8 cellular contexts compared by ENCODE assay signal in genomic region chr19:38655148-38655824, GRCh38. TPM values are rescaled to one million over a fixed set of nuclear protein-coding genes. Genes with fewer than 3 reads are reported as not detected.
A peak's percentile ranks its signal among the peaks of the same experiment; 100 is the strongest.
DNase-seq lines count a peak whose midpoint lies in the region; ATAC-seq lines count a peak whose summit lies in the region.

No MANE protein-coding gene starts in this region.

- H3K27ac ChIP-seq in esophagus (ENCODE audit: low read depth in 2 of 2, low read length in 1 of 2), result peak overlapping the region; percentile 84 to 89

- peak; percentile 80 for DNase-seq in SW480 (ENCODE audit: low spot score)
- peak; percentile 70 for DNase-seq in stimulated activated CD4-positive, alpha-beta T cell treated with anti-CD3 and anti-CD28 coated beads, Interleukin-15, amount 100 ng/mL, for 24 hours
- no peak for DNase-seq in SKM-1 treated with dmso at 0.1 percent for 144 hours (lab: John Stamatoyannopoulos, UW; ENCODE audit: unreplicated experiment)
- DNase-seq in GDM1 (lab: John Stamatoyannopoulos, UW), result no peak
- no peak for DNase-seq in nucleus accumbens (lab: John Stamatoyannopoulos, UW)

- no peaks in the 10 kb centered on the region for H3K36me3 ChIP-seq in esophagus (ENCODE audit: control insufficient read depth in 2 of 2, insufficient read depth in 2 of 2, low read length in 1 of 2)

- H3K4me1 ChIP-seq in esophagus (ENCODE audit: control insufficient read depth in 2 of 2, insufficient read depth in 2 of 2, low read length in 1 of 2), result peaks cover 5 to 25% of the 10 kb centered on the region in 2 donors

- H3K4me3 ChIP-seq in esophagus (ENCODE audit: low read depth in 1 of 2, low read length in 2 of 2), result no peak overlapping the region

- 44 to 47% methylated on average over 5 of the region's 5 CpGs for WGBS in esophagus, 2 donors

- no peaks in the 10 kb centered on the region for H3K9me3 ChIP-seq in esophagus (ENCODE audit: control insufficient read depth in 2 of 2, insufficient read depth in 1 of 2, low read depth in 1 of 2, low read length in 1 of 2)

- no peaks in the 10 kb centered on the region for H3K27me3 ChIP-seq in esophagus (ENCODE audit: control insufficient read depth in 1 of 2, insufficient read depth in 2 of 2, low read length in 2 of 2)

- ATAC-seq in GM21423 (IDR thresholded peaks at IDR 0.05; ENCODE audit: unreplicated experiment) (peak; percentile 42), HG03378 (IDR thresholded peaks at IDR 0.05; ENCODE audit: unreplicated experiment) (no peak)

RNA-seq across cellular contexts. Expression of gene ACTN4, which starts 7.8 kb away (rescaled TPM):
- polyA plus RNA-seq in esophagus, result 100 to 1,000 TPM; 261 to 376 TPM

RNA-seq across cellular contexts. Expression of gene EIF3K, which starts 36.3 kb away (rescaled TPM):
- 100 to 1,000 TPM; 248 to 396 TPM for polyA plus RNA-seq in esophagus

RNA-seq across cellular contexts. Expression of gene MAP4K1, which starts 37.5 kb away (rescaled TPM):
- 1 to 10 TPM; 3.3 to 7.3 TPM for polyA plus RNA-seq in esophagus

Comparison
In these comparisons a context has a peak if more than half of its experiments do, and no peak if none do; other contexts are left out.
1. DNase-seq: peak in SW480 (single experiment) and stimulated activated CD4-positive, alpha-beta T cell treated with anti-CD3 and anti-CD28 coated beads, Interleukin-15, amount 100 ng/mL, for 24 hours (single experiment); none in SKM-1 treated with dmso at 0.1 percent for 144 hours (single experiment), GDM1 (single experiment) and nucleus accumbens (0 of 56).